In the genomic region with DNA sequence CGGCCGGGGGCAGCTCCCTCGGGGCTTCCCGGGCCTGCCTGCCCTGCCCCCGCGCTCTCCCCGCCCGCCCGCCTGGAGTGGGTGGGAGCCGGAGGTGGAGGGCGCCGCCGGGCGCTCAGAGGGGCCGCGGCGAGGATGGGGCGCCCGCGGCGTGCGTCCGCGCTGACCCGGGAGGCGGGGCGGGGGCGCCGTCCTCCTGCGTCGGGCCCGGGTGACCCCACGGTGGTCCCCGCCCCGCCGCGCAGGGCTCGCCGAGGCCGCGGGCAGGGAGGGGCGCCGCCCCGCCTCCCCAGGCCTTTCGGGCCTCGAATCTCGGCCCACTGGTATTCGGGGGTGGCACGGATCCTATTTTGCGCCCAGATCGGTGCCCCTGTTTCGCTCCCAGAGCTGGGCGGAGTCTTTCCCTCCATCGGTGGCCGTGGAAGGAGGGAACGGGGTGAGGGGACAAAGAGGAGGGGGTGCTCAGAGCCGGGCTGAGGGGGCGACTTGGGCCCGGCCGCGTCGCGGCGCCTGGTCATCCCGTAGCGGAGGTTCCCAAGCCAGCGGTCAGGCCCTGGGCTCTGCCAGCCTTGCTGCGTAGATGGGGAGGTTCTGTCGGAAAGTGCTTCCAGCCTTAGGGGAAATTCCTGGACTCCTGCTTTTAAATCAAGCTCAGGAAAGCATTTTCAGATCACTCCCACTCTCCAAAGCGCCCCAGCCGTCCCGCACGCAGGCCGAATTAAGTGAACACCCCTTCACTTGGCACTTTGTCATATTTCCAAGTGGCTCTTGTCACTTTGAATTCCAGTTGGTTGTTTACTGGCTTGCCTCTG, we compare ENCODE assay signal across 1 cellular context.
TF ChIP-seq lines count a peak whose summit lies in the region.

No MANE protein-coding gene starts in this region.

TF ChIP-seq in IMR-90, 13 proteins besides CTCF, POLR2A, EP300 and RAD21:
- TF ChIP-seq, protein P1, sequence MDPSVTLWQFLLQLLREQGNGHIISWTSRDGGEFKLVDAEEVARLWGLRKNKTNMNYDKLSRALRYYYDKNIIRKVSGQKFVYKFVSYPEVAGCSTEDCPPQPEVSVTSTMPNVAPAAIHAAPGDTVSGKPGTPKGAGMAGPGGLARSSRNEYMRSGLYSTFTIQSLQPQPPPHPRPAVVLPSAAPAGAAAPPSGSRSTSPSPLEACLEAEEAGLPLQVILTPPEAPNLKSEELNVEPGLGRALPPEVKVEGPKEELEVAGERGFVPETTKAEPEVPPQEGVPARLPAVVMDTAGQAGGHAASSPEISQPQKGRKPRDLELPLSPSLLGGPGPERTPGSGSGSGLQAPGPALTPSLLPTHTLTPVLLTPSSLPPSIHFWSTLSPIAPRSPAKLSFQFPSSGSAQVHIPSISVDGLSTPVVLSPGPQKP (IDR thresholded peaks at IDR 0.05; ENCODE audit: borderline replicate concordance, low read depth, low read length) = no peak
- TF ChIP-seq RCOR1 (IDR thresholded peaks at IDR 0.05; ENCODE audit: insufficient replicate concordance, low read length) (no peak), MAFK (IDR thresholded peaks at IDR 0.05; ENCODE audit: low read depth, low read length) (no peak), FOS (IDR thresholded peaks at IDR 0.05; ENCODE audit: low read depth, low read length) (no peak), MAZ (IDR thresholded peaks at IDR 0.05; ENCODE audit: borderline replicate concordance, low read depth, low read length) (no peak), RFX5 (IDR thresholded peaks at IDR 0.05; ENCODE audit: low read depth, low read length) (no peak), CHD1 (IDR thresholded peaks at IDR 0.05; ENCODE audit: low read depth, low read length) (no peak), SMC3 (IDR thresholded peaks at IDR 0.05; ENCODE audit: low read depth, low read length) (no peak), CEBPB (IDR thresholded peaks at IDR 0.05; ENCODE audit: low read depth, low read length) (no peak), BHLHE40 (IDR thresholded peaks at IDR 0.05; ENCODE audit: low read depth, low read length) (no peak), MXI1 (IDR thresholded peaks at IDR 0.05; ENCODE audit: borderline replicate concordance, low read depth, low read length) (no peak), NFE2L2 (IDR thresholded peaks at IDR 0.05; ENCODE audit: low read depth, low read length) (no peak)
- TF ChIP-seq, protein P2, sequence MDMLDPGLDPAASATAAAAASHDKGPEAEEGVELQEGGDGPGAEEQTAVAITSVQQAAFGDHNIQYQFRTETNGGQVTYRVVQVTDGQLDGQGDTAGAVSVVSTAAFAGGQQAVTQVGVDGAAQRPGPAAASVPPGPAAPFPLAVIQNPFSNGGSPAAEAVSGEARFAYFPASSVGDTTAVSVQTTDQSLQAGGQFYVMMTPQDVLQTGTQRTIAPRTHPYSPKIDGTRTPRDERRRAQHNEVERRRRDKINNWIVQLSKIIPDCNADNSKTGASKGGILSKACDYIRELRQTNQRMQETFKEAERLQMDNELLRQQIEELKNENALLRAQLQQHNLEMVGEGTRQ (IDR thresholded peaks at IDR 0.05; ENCODE audit: low read depth, low read length) = no peak
